In genomic region chr5:140118294-140118936, GRCh38 we compare ENCODE assay signal across 13 cellular contexts. TPM values are rescaled to one million over a fixed set of nuclear protein-coding genes. Genes with fewer than 3 reads are reported as not detected.
DNase-seq lines count a peak whose midpoint lies in the region; ATAC-seq, FAIRE-seq and TF ChIP-seq lines count a peak whose summit lies in the region.
"Had no signal": no experiment of that assay in that cellular context is flagged by ENCODE, and none has a peak within 500 bp of the region (broad histone marks: within the 10 kb centered on the region; RNA-seq: fewer than 3 reads in every experiment).

No MANE protein-coding gene starts in this region.

- H3K27me3 Mint-ChIP-seq in CD4-positive, CD25-positive, alpha-beta regulatory T cell = no peaks in the 10 kb centered on the region
- H3K27me3 Mint-ChIP-seq in effector memory CD8-positive, alpha-beta T cell = no peaks in the 10 kb centered on the region
- peaks cover 14% of the 10 kb centered on the region for H3K27me3 Mint-ChIP-seq in mesothelial cell of epicardium (ENCODE audit: low read depth)

- H4K20me1 ChIP-seq in OCI-LY7 (ENCODE audit: insufficient read depth, low read length) = peaks cover 25% of the 10 kb centered on the region

- intact Hi-C loops in OCI-LY7 (cut with micrococcal nuclease; ENCODE audit: unreplicated experiment) = loop anchor here (10.0 kb wide), 1 partner anchor 554 kb away; the partner anchor contains the start of gene UBE2D2

- no peaks in the 10 kb centered on the region for H3K27me3 ChIP-seq in CD4-positive, CD25-positive, alpha-beta regulatory T cell (ENCODE audit: control insufficient read depth, insufficient read depth, low read length)
- no peaks in the 10 kb centered on the region for H3K27me3 ChIP-seq in gastroesophageal sphincter

- TF ChIP-seq CTCF in GM13977 (IDR thresholded peaks at IDR 0.05; ENCODE audit: extremely low read depth, insufficient read depth, missing control alignments) (peak; percentile 2), OCI-LY7 (conservative IDR thresholded peaks at IDR 0.05; ENCODE audit: low read length) (peak; percentile 52), gastroesophageal sphincter (IDR thresholded peaks at IDR 0.05) (peak in 1 of 4 experiments; percentile 9), mesothelial cell of epicardium (IDR thresholded peaks at IDR 0.05; ENCODE audit: unreplicated experiment) (no peak)

- no peaks in the 10 kb centered on the region for H3K9me2 ChIP-seq in OCI-LY7 (ENCODE audit: insufficient read depth, low read length)

- H3K27ac ChIP-seq in CD4-positive, CD25-positive, alpha-beta regulatory T cell (ENCODE audit: insufficient read depth, low read length, poor library complexity, severe bottlenecking) = no peak overlapping the region
- H3K27ac ChIP-seq in OCI-LY7 (ENCODE audit: low read depth, low read length, poor library complexity, severe bottlenecking) = no peak overlapping the region
- no peak overlapping the region for H3K27ac ChIP-seq in gastroesophageal sphincter
- H3K27ac ChIP-seq: neural progenitor cell had no signal

- no peak for ATAC-seq in CD4-positive, CD25-positive, alpha-beta regulatory T cell (ENCODE audit: low read depth in 2 of 2)
- no peak for ATAC-seq in effector memory CD8-positive, alpha-beta T cell (replicated peaks)
- no peak for ATAC-seq in gastroesophageal sphincter

- DNase-seq in CD4-positive, CD25-positive, alpha-beta regulatory T cell = peak in 1 of 3 donors; percentile 32
- DNase-seq in GM13977 (ENCODE audit: low spot score) (no peak), OCI-LY7 (ENCODE audit: low spot score) (no peak), NCI-H2171 (lab: John Stamatoyannopoulos, UW) (no peak), mesothelial cell of epicardium (ENCODE audit: low spot score in 2 of 2, unreplicated experiment in 2 of 2) (no peak)
- DNase-seq in effector memory CD8-positive, alpha-beta T cell = no peak
- DNase-seq: DMS153, immature natural killer cell, NCI-H2029 treated with DMSO at 0.1 percent for 48 hours had no signal

- TF ChIP-seq EP300 in gastroesophageal sphincter (IDR thresholded peaks at IDR 0.05) = no peak

- no peaks in the 10 kb centered on the region for H3K36me3 ChIP-seq in CD4-positive, CD25-positive, alpha-beta regulatory T cell (ENCODE audit: control insufficient read depth, insufficient read depth, low read length)
- H3K36me3 ChIP-seq in OCI-LY7 (ENCODE audit: insufficient read depth, low read length) (peaks cover 10% of the 10 kb centered on the region), gastroesophageal sphincter (no peaks in the 10 kb centered on the region)
- H3K36me3 ChIP-seq: neural progenitor cell had no signal

- no peaks in the 10 kb centered on the region for H3K9me3 Mint-ChIP-seq in CD4-positive, CD25-positive, alpha-beta regulatory T cell
- no peaks in the 10 kb centered on the region for H3K9me3 Mint-ChIP-seq in effector memory CD8-positive, alpha-beta T cell
- H3K9me3 Mint-ChIP-seq in mesothelial cell of epicardium = no peaks in the 10 kb centered on the region
- H3K9me3 Mint-ChIP-seq: immature natural killer cell, neural progenitor cell had no signal

- TF ChIP-seq POLR2A in gastroesophageal sphincter (IDR thresholded peaks at IDR 0.05) = no peak

- H3K36me3 Mint-ChIP-seq in CD4-positive, CD25-positive, alpha-beta regulatory T cell = no peaks in the 10 kb centered on the region
- peaks cover 18% of the 10 kb centered on the region for H3K36me3 Mint-ChIP-seq in effector memory CD8-positive, alpha-beta T cell (ENCODE audit: insufficient read depth)
- no peaks in the 10 kb centered on the region for H3K36me3 Mint-ChIP-seq in mesothelial cell of epicardium
- H3K36me3 Mint-ChIP-seq: immature natural killer cell, neural progenitor cell had no signal

- no peak overlapping the region for H3K27ac Mint-ChIP-seq in CD4-positive, CD25-positive, alpha-beta regulatory T cell
- peak overlapping the region in 1 of 2 donors; percentile 45 for H3K27ac Mint-ChIP-seq in effector memory CD8-positive, alpha-beta T cell
- no peak overlapping the region for H3K27ac Mint-ChIP-seq in mesothelial cell of epicardium
- H3K27ac Mint-ChIP-seq: neural progenitor cell had no signal

- CTCF ChIA-PET in OCI-LY7 (lab: Charles Lee; ENCODE audit: unreplicated experiment) = interaction anchor here (0.6 kb wide), 1 partner anchor 1030 kb away, joined by 3 read pairs; no protein-coding TSS in a partner anchor

- 60 to 63% methylated on average over 3 of the region's 3 CpGs for WGBS in gastroesophageal sphincter (ENCODE audit: low coverage in 1 of 2), 2 donors

- peak; percentile 9 for FAIRE-seq in islet of Langerhans (lab: Jason Lieb, UNC)
- FAIRE-seq: RCC 7860 had no signal

- no peak overlapping the region for H3K4me3 ChIP-seq in CD4-positive, CD25-positive, alpha-beta regulatory T cell (ENCODE audit: low read depth, low read length)
- H3K4me3 ChIP-seq in OCI-LY7 (ENCODE audit: low read depth, low read length, poor library complexity, severe bottlenecking) (no peak overlapping the region), gastroesophageal sphincter (no peak overlapping the region)
- H3K4me3 ChIP-seq: neural progenitor cell had no signal

- H3K9me3 ChIP-seq in CD4-positive, CD25-positive, alpha-beta regulatory T cell (ENCODE audit: control insufficient read depth in 2 of 2, low read length in 2 of 2) = no peaks in the 10 kb centered on the region
- H3K9me3 ChIP-seq in OCI-LY7 (ENCODE audit: low read length) = no peaks in the 10 kb centered on the region
- H3K9me3 ChIP-seq in gastroesophageal sphincter = no peaks in the 10 kb centered on the region

- peaks cover 48% of the 10 kb centered on the region for H3K79me2 ChIP-seq in OCI-LY7 (ENCODE audit: insufficient read depth, low read depth, low read length)

- H3K4me3 Mint-ChIP-seq in CD4-positive, CD25-positive, alpha-beta regulatory T cell = peak overlapping the region in 3 of 4 donors; percentile 15 to 34 (median 16)
- no peak overlapping the region for H3K4me3 Mint-ChIP-seq in effector memory CD8-positive, alpha-beta T cell
- no peak overlapping the region for H3K4me3 Mint-ChIP-seq in mesothelial cell of epicardium
- H3K4me3 Mint-ChIP-seq: neural progenitor cell had no signal

- no peak overlapping the region for H2AFZ ChIP-seq in OCI-LY7 (ENCODE audit: low read length)
- H2AFZ ChIP-seq: neural progenitor cell had no signal

- H3K4me2 ChIP-seq in OCI-LY7 (ENCODE audit: low read length) = no peak overlapping the region
- H3K4me2 ChIP-seq: neural progenitor cell had no signal

- POLR2A ChIA-PET in OCI-LY7 (lab: Charles Lee) = interaction anchor here (0.6 to 0.7 kb wide), 8 partner anchors 15 to 1740 kb away, joined by 3 to 5 read pairs (median 4); no protein-coding TSS in a partner anchor

- in situ Hi-C loops in GM13977 (cut with MboI; ENCODE audit: low pct_unique_long_range_greater_than_20kb, low sequenced_read_pairs, unreplicated experiment) = no loop called here

- H3K4me1 Mint-ChIP-seq in CD4-positive, CD25-positive, alpha-beta regulatory T cell = peaks cover 27 to 59% (median 53%) of the 10 kb centered on the region in 4 donors
- H3K4me1 Mint-ChIP-seq in effector memory CD8-positive, alpha-beta T cell (ENCODE audit: low read depth in 2 of 2) = peaks cover 36 to 52% of the 10 kb centered on the region in 2 donors
- peaks cover 40% of the 10 kb centered on the region for H3K4me1 Mint-ChIP-seq in mesothelial cell of epicardium

- TSS peak; percentile 13 for BruUV-seq in OCI-LY7 (replicated peaks; lab: Mats Ljungman, UMichigan)

- peaks cover 39% of the 10 kb centered on the region for H3K4me1 ChIP-seq in CD4-positive, CD25-positive, alpha-beta regulatory T cell (ENCODE audit: control insufficient read depth, insufficient read depth, low read length, poor library complexity, severe bottlenecking)
- H3K4me1 ChIP-seq in OCI-LY7 (ENCODE audit: insufficient read depth, low read length, poor library complexity, severe bottlenecking) = peaks cover 34% of the 10 kb centered on the region
- H3K4me1 ChIP-seq in gastroesophageal sphincter = peaks cover 2 to 79% (median 21%) of the 10 kb centered on the region in 3 donors

RNA-seq across cellular contexts. Expression of gene PURA, which starts 4.5 kb away (rescaled TPM):
- 7.7 TPM for total RNA-seq in CD4-positive, CD25-positive, alpha-beta regulatory T cell
- polyA plus RNA-seq in CD4-positive, CD25-positive, alpha-beta regulatory T cell = 1 to 10 TPM; 2.3 to 4.1 (median 3.6) TPM
- 19.3 and 19.7 TPM in 2 replicates for total RNA-seq in OCI-LY7 (2014; rRNA removed; shearing (Covaris generic))
- total RNA-seq in OCI-LY7 (2022) (19.0 and 20.7 TPM in 2 replicates), gastroesophageal sphincter (10 to 100 TPM; 38.0 to 61.0 (median 49.1) TPM), mesothelial cell of epicardium (8.1 to 8.5 TPM (median 8.3 TPM) in 3 replicates)

RNA-seq across cellular contexts. Expression of gene IGIP, which starts 7.3 kb away (rescaled TPM):
- total RNA-seq in CD4-positive, CD25-positive, alpha-beta regulatory T cell = 2.3 TPM
- polyA plus RNA-seq in CD4-positive, CD25-positive, alpha-beta regulatory T cell = under 1 TPM in 3 of 4 donors, not detected in 1; 0.06 to 0.33 (median 0.28) TPM
- total RNA-seq in OCI-LY7 (2014; rRNA removed; shearing (Covaris generic)) = 3.0 and 3.3 TPM in 2 replicates
- total RNA-seq in OCI-LY7 (2022) = 4.9 and 5.5 TPM in 2 replicates
- 10 to 100 TPM; 26.0 to 36.6 (median 28.7) TPM for total RNA-seq in gastroesophageal sphincter
- 2.6 to 3.2 TPM (median 2.8 TPM) in 3 replicates for total RNA-seq in mesothelial cell of epicardium

RNA-seq across cellular contexts. Expression of gene CYSTM1, which starts 56.6 kb away (rescaled TPM):
- 7.1 TPM for total RNA-seq in CD4-positive, CD25-positive, alpha-beta regulatory T cell
- polyA plus RNA-seq in CD4-positive, CD25-positive, alpha-beta regulatory T cell = 10 to 100 TPM; 10.8 to 26.4 (median 15.1) TPM
- 11.4 and 36.7 TPM in 2 replicates for total RNA-seq in OCI-LY7 (2014; rRNA removed; shearing (Covaris generic))
- total RNA-seq in OCI-LY7 (2022) = 21.4 and 23.8 TPM in 2 replicates
- 100 to 1,000 TPM in 1 of 4 donors, 10 to 100 TPM in 3; 41.6 to 102 (median 62.3) TPM for total RNA-seq in gastroesophageal sphincter
- 10.0 to 12.1 TPM (median 11.4 TPM) in 3 replicates for total RNA-seq in mesothelial cell of epicardium

Comparison
In these comparisons a context has a peak if more than half of its experiments do, and no peak if none do; other contexts are left out.
1. H3K4me3 Mint-ChIP-seq: peak in CD4-positive, CD25-positive, alpha-beta regulatory T cell (3 of 4); none in effector memory CD8-positive, alpha-beta T cell (0 of 2) and mesothelial cell of epicardium (single experiment).